8 cellular contexts compared by ENCODE assay signal in the genomic region with DNA sequence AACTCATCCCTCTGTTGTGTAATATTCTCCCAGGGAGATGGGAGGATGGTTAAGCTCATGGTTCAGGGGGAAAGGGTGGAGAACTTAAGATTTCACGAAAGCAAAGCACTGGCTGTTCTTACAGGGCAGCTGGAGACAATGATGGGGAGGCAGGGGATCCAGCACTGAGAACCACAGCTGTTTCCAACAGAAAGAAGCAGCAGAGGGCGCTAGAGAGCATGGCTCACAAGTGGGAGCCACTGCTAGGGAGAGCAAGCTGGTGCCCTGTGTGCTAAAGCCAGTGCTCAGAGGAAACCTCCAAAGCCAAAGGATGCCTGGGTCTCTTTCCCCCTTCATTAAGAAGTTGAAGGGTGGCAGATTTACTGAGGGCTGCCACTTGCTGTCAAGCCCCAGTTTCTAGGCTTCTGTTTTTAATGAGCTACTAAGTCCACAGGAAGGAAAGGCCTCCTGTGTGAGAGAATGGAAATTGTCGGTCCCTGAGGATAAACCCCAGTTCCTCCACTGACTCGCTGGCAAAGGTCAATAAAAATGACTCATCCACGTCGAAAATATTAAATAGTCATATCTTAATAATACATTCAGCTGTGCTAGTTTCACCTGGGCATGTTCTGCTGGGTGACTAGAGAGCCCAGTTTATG.
DNase-seq lines count a peak whose midpoint lies in the region; ATAC-seq and TF ChIP-seq lines count a peak whose summit lies in the region.

No MANE protein-coding gene starts in this region.

- H3K27me3 ChIP-seq in ovary, result no peaks in the 10 kb centered on the region

- no peak overlapping the region for H3K4me3 ChIP-seq in HEK293 (ENCODE audit: low read depth, low read length)
- no peak overlapping the region for H3K4me3 ChIP-seq in ovary

- H3K9me3 Mint-ChIP-seq in activated naive CD4-positive, alpha-beta T cell treated with anti-CD3 and anti-CD28 coated beads for 36 hours, result no peaks in the 10 kb centered on the region

- H3K27ac ChIP-seq in HEK293 (ENCODE audit: extremely low read depth, low read depth, low read length), result no peak overlapping the region
- H3K27ac ChIP-seq in ovary, result no peak overlapping the region

- H3K4me1 Mint-ChIP-seq in activated naive CD4-positive, alpha-beta T cell treated with anti-CD3 and anti-CD28 coated beads for 36 hours (ENCODE audit: low read depth), result peaks cover 22% of the 10 kb centered on the region

- H3K4me1 ChIP-seq in HEK293 (ENCODE audit: control insufficient read depth, insufficient read depth, low read length) (no peaks in the 10 kb centered on the region), ovary (ENCODE audit: insufficient read depth) (no peaks in the 10 kb centered on the region)

- intact Hi-C loops in activated naive CD4-positive, alpha-beta T cell treated with anti-CD3 and anti-CD28 coated beads for 36 hours (cut with micrococcal nuclease), result loop anchor here (5.0 to 10.0 kb wide), 3 partner anchors 52 to 318 kb away; no protein-coding TSS in a partner anchor
- intact Hi-C loops in Right ventricle myocardium superior (cut with DNase I) (no loop called here), ovary (cut with DNase I) (no loop called here)

- H3K9me3 ChIP-seq in HEK293 (ENCODE audit: control insufficient read depth, insufficient read depth, low read depth, low read length) (no peaks in the 10 kb centered on the region), ovary (no peaks in the 10 kb centered on the region)

- POLR2A ChIA-PET in HEK293 (lab: Yijun Ruan, JAX), result interaction anchor here (0.6 to 1.7 kb wide), 2 partner anchors 50 to 211 kb away, joined by 3 to 6 read pairs; no protein-coding TSS in a partner anchor

- H3K4me3 Mint-ChIP-seq in activated naive CD4-positive, alpha-beta T cell treated with anti-CD3 and anti-CD28 coated beads for 36 hours, result no peak overlapping the region

- CTCF ChIA-PET in HEK293 (lab: Yijun Ruan, JAX), result interaction anchor here (0.5 to 5.2 kb wide), 52 partner anchors 9 to 1372 kb away, joined by 3 to 78 read pairs (median 4); a partner anchor contains a TSS
- CTCF ChIA-PET in activated naive CD4-positive, alpha-beta T cell treated with anti-CD3 and anti-CD28 coated beads for 36 hours (lab: Charles Lee), result interaction anchor here (0.5 to 4.5 kb wide), 13 partner anchors 11 to 390 kb away, joined by 3 to 24 read pairs (median 4); no protein-coding TSS in a partner anchor

- ATAC-seq in Right ventricle myocardium superior (ENCODE audit: poor library complexity) (peak; percentile 94), HG03039 (IDR thresholded peaks at IDR 0.05; ENCODE audit: unreplicated experiment) (no peak)

- H3K36me3 Mint-ChIP-seq in activated naive CD4-positive, alpha-beta T cell treated with anti-CD3 and anti-CD28 coated beads for 36 hours (ENCODE audit: low read depth), result no peaks in the 10 kb centered on the region

- no peaks in the 10 kb centered on the region for H3K36me3 ChIP-seq in HEK293 (ENCODE audit: control insufficient read depth in 2 of 2, insufficient read depth in 1 of 2, low read length in 2 of 2)
- H3K36me3 ChIP-seq in ovary, result no peaks in the 10 kb centered on the region

- peaks cover 3% of the 10 kb centered on the region for H3K27me3 Mint-ChIP-seq in activated naive CD4-positive, alpha-beta T cell treated with anti-CD3 and anti-CD28 coated beads for 36 hours (ENCODE audit: low read depth)

- DNase-seq in DMS53 treated with DMSO at 0.1 percent for 48 hours (lab: John Stamatoyannopoulos, UW; ENCODE audit: unreplicated experiment), result peak; percentile 99
- peak; percentile 45 for DNase-seq in NCI-H82 treated with DMSO at 0.1 percent for 48 hours (lab: John Stamatoyannopoulos, UW; ENCODE audit: unreplicated experiment)
- DNase-seq in activated naive CD4-positive, alpha-beta T cell treated with anti-CD3 and anti-CD28 coated beads for 36 hours, result peak; percentile 84
- DNase-seq in Right ventricle myocardium superior, result peak; percentile 70
- peak; percentile 66 for DNase-seq in retina
- DNase-seq in ovary, result no peak

- TF ChIP-seq EP300 in ovary (IDR thresholded peaks at IDR 0.05), result no peak

- H3K27ac Mint-ChIP-seq in activated naive CD4-positive, alpha-beta T cell treated with anti-CD3 and anti-CD28 coated beads for 36 hours, result no peak overlapping the region

- no peak for TF ChIP-seq POLR2A in ovary (IDR thresholded peaks at IDR 0.05)

- WGBS in ovary, 3 donors, result 37 to 44% (median 43%) methylated on average over 6 of the region's 6 CpGs

- TF ChIP-seq CTCF in HEK293 (tag by site-specific recombination; IDR thresholded peaks at IDR 0.05) (peak; percentile 46), ovary (IDR thresholded peaks at IDR 0.05) (no peak)

TF ChIP-seq in HEK293, 187 proteins besides CTCF, POLR2A, EP300 and RAD21:
- TF ChIP-seq ZBTB48 (tag by site-specific recombination; IDR thresholded peaks at IDR 0.05), result 0 out of 2 replicates have a peak, but pooled peaks have one; percentile 18
- TF ChIP-seq ZNF585B (tag by site-specific recombination; IDR thresholded peaks at IDR 0.05), result no peak
- no peak for TF ChIP-seq ZNF785 (tag by site-specific recombination; IDR thresholded peaks at IDR 0.05)
- peak; percentile 49 for TF ChIP-seq ZNF654 (tag by site-specific recombination; IDR thresholded peaks at IDR 0.05; ENCODE audit: low read depth)
- no peak for TF ChIP-seq GFI1B (tag by site-specific recombination; IDR thresholded peaks at IDR 0.05)

Comparison
In these comparisons a context has a peak if more than half of its experiments do, and no peak if none do; other contexts are left out.
1. DNase-seq: peak in DMS53 treated with DMSO at 0.1 percent for 48 hours (single experiment), NCI-H82 treated with DMSO at 0.1 percent for 48 hours (single experiment), activated naive CD4-positive, alpha-beta T cell treated with anti-CD3 and anti-CD28 coated beads for 36 hours (single experiment), Right ventricle myocardium superior (single experiment) and retina (single experiment); none in ovary (0 of 5).